In the genomic region with DNA sequence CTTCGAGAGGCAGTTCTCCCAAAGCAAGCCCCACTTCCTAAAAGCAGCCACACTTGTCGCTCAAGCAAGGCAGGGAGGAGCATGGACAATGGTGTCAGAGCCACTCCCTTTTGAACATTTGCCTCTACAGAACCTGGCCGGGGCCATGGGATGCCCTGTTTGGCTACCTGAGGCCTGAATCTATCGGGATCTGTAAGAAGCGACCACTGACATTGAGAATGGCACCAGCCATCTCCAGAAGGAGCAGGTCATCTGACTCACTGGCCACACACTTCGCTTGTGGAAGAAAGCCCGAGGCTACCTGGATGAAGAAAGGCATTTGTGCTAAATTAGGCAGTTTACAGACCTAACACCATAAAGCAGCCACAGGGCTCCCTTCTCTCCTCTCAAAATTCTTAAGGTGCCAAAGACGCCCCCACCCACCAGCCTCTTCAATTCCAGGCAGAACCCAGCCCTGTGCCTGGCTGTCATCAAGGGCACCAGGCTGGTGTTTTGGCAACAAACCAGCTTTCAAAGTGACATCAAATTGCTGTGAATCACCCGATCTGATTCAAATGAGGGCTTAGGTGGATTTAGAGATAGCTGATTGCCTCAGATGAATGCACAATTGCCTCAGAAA, we compare ENCODE assay signal across 12 cellular contexts.
DNase-seq lines count a peak whose midpoint lies in the region; ATAC-seq and TF ChIP-seq lines count a peak whose summit lies in the region.
"Had no signal": no experiment of that assay in that cellular context is flagged by ENCODE, and none has a peak within 500 bp of the region (broad histone marks: within the 10 kb centered on the region; RNA-seq: fewer than 3 reads in every experiment).

No MANE protein-coding gene starts in this region.

- no peak for TF ChIP-seq EP300 in suprapubic skin (IDR thresholded peaks at IDR 0.05)

- DNase-seq in activated T-cell treated with anti-CD3 and anti-CD28 coated beads for 48 hours (ENCODE audit: low read depth) (peak; percentile 21), activated T-cell treated with anti-CD3 and anti-CD28 coated beads for 4 hours (no peak), NCI-H510A (lab: John Stamatoyannopoulos, UW) (peak; percentile 32), head of caudate nucleus (peak in 22 of 42 donors; percentile 10 to 66 (median 38)), suprapubic skin (ENCODE audit: low spot score in 2 of 2) (no peak), activated gamma-delta T cell treated with Interleukin-2 at 50 U/mL for 16 hours (no peak)
- DNase-seq in CD4-positive, alpha-beta memory T cell = no peak
- DNase-seq: Caco-2; erythroblast; stimulated activated CD4-positive, alpha-beta T cell treated with anti-CD3 and anti-CD28 coated beads, Interleukin-4, amount 100 ng/mL, for 4 hours had no signal

- H3K27me3 Mint-ChIP-seq in CD4-positive, alpha-beta memory T cell = peaks cover 2% of the 10 kb centered on the region in 2 donors

- no peaks in the 10 kb centered on the region for H3K36me3 Mint-ChIP-seq in CD4-positive, alpha-beta memory T cell

- intact Hi-C loops in head of caudate nucleus (cut with DNase I) = no loop called here
- intact Hi-C loops in CD4-positive, alpha-beta memory T cell (cut with micrococcal nuclease) = no loop called here

- no peaks in the 10 kb centered on the region for H3K4me1 Mint-ChIP-seq in CD4-positive, alpha-beta memory T cell

- peak overlapping the region; percentile 92 for H3K27ac ChIP-seq in suprapubic skin
- no peak overlapping the region for H3K27ac ChIP-seq in CD4-positive, alpha-beta memory T cell (ENCODE audit: low read depth, low read length)

- no peak for ATAC-seq in HG03378 (IDR thresholded peaks at IDR 0.05; ENCODE audit: unreplicated experiment)

- CTCF ChIA-PET in CD4-positive, alpha-beta memory T cell (lab: Charles Lee; ENCODE audit: partially characterized antibody) = no interaction called here

- peaks cover 85% of the 10 kb centered on the region for H3K4me1 ChIP-seq in suprapubic skin
- no peaks in the 10 kb centered on the region for H3K4me1 ChIP-seq in CD4-positive, alpha-beta memory T cell (ENCODE audit: insufficient read depth, low read length)

- H3K4me3 ChIP-seq in suprapubic skin = no peak overlapping the region
- no peak overlapping the region for H3K4me3 ChIP-seq in CD4-positive, alpha-beta memory T cell (ENCODE audit: low read length in 2 of 2)

- POLR2A ChIA-PET in CD4-positive, alpha-beta memory T cell (lab: Charles Lee; ENCODE audit: partially characterized antibody) = no interaction called here

- WGBS in suprapubic skin = 59% methylated on average over 7 of the region's 9 CpGs

- TF ChIP-seq CTCF in suprapubic skin (IDR thresholded peaks at IDR 0.05) = no peak

- no peaks in the 10 kb centered on the region for H3K36me3 ChIP-seq in suprapubic skin
- H3K36me3 ChIP-seq in CD4-positive, alpha-beta memory T cell (ENCODE audit: insufficient read depth, low read length) = no peaks in the 10 kb centered on the region

- TF ChIP-seq POLR2A in suprapubic skin (IDR thresholded peaks at IDR 0.05) = no peak

- H3K9me3 ChIP-seq in suprapubic skin = no peaks in the 10 kb centered on the region
- no peaks in the 10 kb centered on the region for H3K9me3 ChIP-seq in CD4-positive, alpha-beta memory T cell (ENCODE audit: control insufficient read depth in 1 of 2, low read length in 2 of 2)
- H3K9me3 ChIP-seq: Caco-2 had no signal

- no peaks in the 10 kb centered on the region for H3K27me3 ChIP-seq in suprapubic skin
- H3K27me3 ChIP-seq in CD4-positive, alpha-beta memory T cell (ENCODE audit: insufficient read depth, low read length) = no peaks in the 10 kb centered on the region

- H3K4me3 Mint-ChIP-seq in CD4-positive, alpha-beta memory T cell = no peak overlapping the region
- H3K4me3 Mint-ChIP-seq: activated T-helper 1 cell treated with anti-CD3 and anti-CD28 coated beads, Interleukin-12 subunit alpha, Interleukin-12 subunit beta, Interleukin-2, Interleukin-4 antibody, amounts not matched to agents 30 ng/mL and 10 ng/mL and 1 ng/mL, durations not matched to agents 14 hours and 24 hours and 36 hours had no signal

- no peak overlapping the region for H3K27ac Mint-ChIP-seq in CD4-positive, alpha-beta memory T cell
- H3K27ac Mint-ChIP-seq: activated T-helper 1 cell treated with anti-CD3 and anti-CD28 coated beads, Interleukin-12 subunit alpha, Interleukin-12 subunit beta, Interleukin-2, Interleukin-4 antibody, amounts not matched to agents 30 ng/mL and 10 ng/mL and 1 ng/mL, durations not matched to agents 14 hours and 24 hours and 36 hours had no signal

- H3K9me3 Mint-ChIP-seq in CD4-positive, alpha-beta memory T cell = peaks cover 0 to 3% (median 0%) of the 10 kb centered on the region in 8 donors
- H3K9me3 Mint-ChIP-seq: activated T-helper 1 cell treated with anti-CD3 and anti-CD28 coated beads, Interleukin-12 subunit alpha, Interleukin-12 subunit beta, Interleukin-2, Interleukin-4 antibody, amounts not matched to agents 30 ng/mL and 10 ng/mL and 1 ng/mL, durations not matched to agents 14 hours and 24 hours and 36 hours had no signal

Comparison
In these comparisons a context has a peak if more than half of its experiments do, and no peak if none do; other contexts are left out.
1. DNase-seq: peak in activated T-cell treated with anti-CD3 and anti-CD28 coated beads for 48 hours (single experiment), NCI-H510A (single experiment) and head of caudate nucleus (22 of 42); none in activated T-cell treated with anti-CD3 and anti-CD28 coated beads for 4 hours (single experiment), suprapubic skin (0 of 2), activated gamma-delta T cell treated with Interleukin-2 at 50 U/mL for 16 hours (single experiment) and CD4-positive, alpha-beta memory T cell (0 of 5).